9 cellular contexts compared by ENCODE assay signal in the genomic region with DNA sequence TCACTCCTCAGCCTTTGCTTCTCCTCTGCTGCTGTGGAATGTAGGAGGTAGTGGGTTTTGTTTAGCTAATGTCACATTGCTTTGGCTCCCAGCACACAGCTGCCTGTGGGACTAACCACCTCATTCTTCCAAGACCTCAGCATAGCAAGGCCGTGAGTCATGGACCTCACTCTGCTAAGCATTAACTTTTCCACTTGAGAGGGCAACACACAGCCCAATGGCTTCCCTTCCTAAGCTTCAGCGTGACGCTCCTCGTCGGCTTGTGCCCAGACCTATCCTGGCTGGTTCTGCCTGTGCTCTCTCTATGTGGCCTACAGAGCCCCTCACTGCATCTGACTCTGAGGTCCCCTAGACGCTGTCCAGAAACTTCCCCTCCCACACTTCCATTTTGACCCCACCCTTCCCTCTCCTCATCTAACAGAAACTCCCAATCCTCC. TPM values are rescaled to one million over a fixed set of nuclear protein-coding genes. Genes with fewer than 3 reads are reported as not detected.
DNase-seq lines count a peak whose midpoint lies in the region; ATAC-seq, FAIRE-seq and TF ChIP-seq lines count a peak whose summit lies in the region.
"Had no signal": no experiment of that assay in that cellular context is flagged by ENCODE, and none has a peak within 500 bp of the region (broad histone marks: within the 10 kb centered on the region; RNA-seq: fewer than 3 reads in every experiment).

No MANE protein-coding gene starts in this region.

- no peaks in the 10 kb centered on the region for H3K27me3 Mint-ChIP-seq in mesothelial cell of epicardium (ENCODE audit: low read depth)
- H3K27me3 Mint-ChIP-seq: activated naive CD8-positive, alpha-beta T cell had no signal

- peak; percentile 61 to 82; a peak in 2 of 5 replicates for TF ChIP-seq EP300 in A549 (IDR thresholded peaks at IDR 0.05)

- POLR2A ChIA-PET in A549 (lab: Yijun Ruan, JAX) (interaction anchor here (1.0 to 3.3 kb wide), 9 partner anchors 10 to 83 kb away, joined by 3 to 30 read pairs (median 18); a partner anchor contains a TSS), OCI-LY7 (lab: Charles Lee) (interaction anchor here (0.6 to 0.7 kb wide), 2 partner anchors 14 to 61 kb away, joined by 3 to 4 read pairs; no protein-coding TSS in a partner anchor), HEK293T (lab: Yijun Ruan, JAX) (interaction anchor here (1.0 to 2.1 kb wide), 2 partner anchors 22 to 37 kb away, joined by 3 to 8 read pairs; no protein-coding TSS in a partner anchor)

- no peaks in the 10 kb centered on the region for H3K79me2 ChIP-seq in OCI-LY7 (ENCODE audit: insufficient read depth, low read depth, low read length)

- in situ Hi-C loops in KBM-7 (cut with MboI; ENCODE audit: low pct_unique_long_range_greater_than_20kb, low sequenced_read_pairs), result no loop called here

- H3K4me3 ChIP-seq in A549 (no peak overlapping the region), ectodermal cell (ENCODE audit: insufficient read depth, low read depth, low read length) (no peak overlapping the region), OCI-LY7 (ENCODE audit: low read depth, low read length, poor library complexity, severe bottlenecking) (no peak overlapping the region)

- peak overlapping the region; percentile 100 for H3K27ac Mint-ChIP-seq in mesothelial cell of epicardium
- H3K27ac Mint-ChIP-seq: activated naive CD8-positive, alpha-beta T cell had no signal

- DNase-seq in A549 (ENCODE audit: low read depth in 1 of 2, low spot score in 1 of 2) (peak; percentile 91 to 99), KBM-7 (peak; percentile 62), mesothelial cell of epicardium (ENCODE audit: low spot score in 2 of 2, unreplicated experiment in 2 of 2) (peak; percentile 54 to 66), occipital lobe (lab: John Stamatoyannopoulos, UW) (no peak), OCI-LY7 (ENCODE audit: low spot score) (no peak), HEK293T (ENCODE audit: extremely low spot score) (no peak), NCI-H2196 treated with DMSO at 0.1 percent for 48 hours (lab: John Stamatoyannopoulos, UW; ENCODE audit: unreplicated experiment) (no peak)

- no peaks in the 10 kb centered on the region for H4K20me1 ChIP-seq in OCI-LY7 (ENCODE audit: insufficient read depth, low read length)

- peak; percentile 41 to 45 for TF ChIP-seq RAD21 in A549 (conservative IDR thresholded peaks at IDR 0.05 in 1 of 2, IDR thresholded peaks at IDR 0.05 in 1 of 2)

- H3K27ac ChIP-seq in A549 (peak overlapping the region; percentile 96 to 99), ectodermal cell (ENCODE audit: insufficient read depth, low read depth, low read length, poor library complexity, severe bottlenecking) (peak overlapping the region; percentile 79), OCI-LY7 (ENCODE audit: low read depth, low read length, poor library complexity, severe bottlenecking) (no peak overlapping the region)

- peaks cover 9% of the 10 kb centered on the region for H3K36me3 Mint-ChIP-seq in mesothelial cell of epicardium
- H3K36me3 Mint-ChIP-seq: activated naive CD8-positive, alpha-beta T cell had no signal

- intact Hi-C loops in OCI-LY7 (cut with micrococcal nuclease; ENCODE audit: unreplicated experiment), result no loop called here

- no peak overlapping the region for H2AFZ ChIP-seq in OCI-LY7 (ENCODE audit: low read length)

- CTCF ChIA-PET in A549 (lab: Yijun Ruan, JAX) (interaction anchor here (0.5 to 41.4 kb wide), 13 partner anchors 9 to 106 kb away, joined by 3 to 924 read pairs (median 12); a partner anchor contains a TSS), OCI-LY7 (lab: Charles Lee; ENCODE audit: unreplicated experiment) (no interaction called here), HEK293T (lab: Yijun Ruan, JAX) (interaction anchor here (1.5 kb wide), 1 partner anchor 24 kb away, joined by 5 read pairs; a partner anchor contains a TSS)

- peak overlapping the region; percentile 5 for H3K4me3 Mint-ChIP-seq in mesothelial cell of epicardium
- H3K4me3 Mint-ChIP-seq: activated naive CD8-positive, alpha-beta T cell had no signal

- H3K4me1 ChIP-seq in A549, result peaks cover 84% of the 10 kb centered on the region
- peaks cover 10% of the 10 kb centered on the region for H3K4me1 ChIP-seq in ectodermal cell (ENCODE audit: control insufficient read depth, insufficient read depth, low read length)
- peaks cover 22% of the 10 kb centered on the region for H3K4me1 ChIP-seq in OCI-LY7 (ENCODE audit: insufficient read depth, low read length, poor library complexity, severe bottlenecking)

- H3K9me3 ChIP-seq in A549 (no peaks in the 10 kb centered on the region), ectodermal cell (ENCODE audit: control insufficient read depth, low read length) (no peaks in the 10 kb centered on the region), OCI-LY7 (ENCODE audit: low read length) (0 out of 2 replicates have a peak, but pooled peaks cover 5% of the 10 kb centered on the region)

- no peaks in the 10 kb centered on the region for H3K9me3 Mint-ChIP-seq in mesothelial cell of epicardium

- peak; percentile 90 to 96 for ATAC-seq in A549

- no peaks in the 10 kb centered on the region for H3K9me2 ChIP-seq in OCI-LY7 (ENCODE audit: insufficient read depth, low read length)

- H3K27me3 ChIP-seq in ectodermal cell (ENCODE audit: control insufficient read depth, insufficient read depth, low read length, poor library complexity, severe bottlenecking), result no peaks in the 10 kb centered on the region

- 1% methylated on average over 6 of the region's 6 CpGs for WGBS in A549 (ENCODE audit: missing lambda C conversion rate)
- 69 to 72% methylated on average over 6 of the region's 6 CpGs for WGBS in ectodermal cell, 2 experiments

- TF ChIP-seq CTCF in A549 (IDR thresholded peaks at IDR 0.05) (no peak), mesothelial cell of epicardium (IDR thresholded peaks at IDR 0.05; ENCODE audit: unreplicated experiment) (no peak), OCI-LY7 (conservative IDR thresholded peaks at IDR 0.05; ENCODE audit: low read length) (no peak)

- no peak for TF ChIP-seq POLR2A in A549 (IDR thresholded peaks at IDR 0.05; ENCODE audit: low read length)

- no TSS peak for BruUV-seq in OCI-LY7 (replicated peaks; lab: Mats Ljungman, UMichigan)

- peaks cover 51% of the 10 kb centered on the region for H3K4me1 Mint-ChIP-seq in mesothelial cell of epicardium

- peak; percentile 99 for FAIRE-seq in A549 (lab: Jason Lieb, UNC)

- H3K36me3 ChIP-seq in ectodermal cell (ENCODE audit: control insufficient read depth, insufficient read depth, low read length) (no peaks in the 10 kb centered on the region), OCI-LY7 (ENCODE audit: insufficient read depth, low read length) (no peaks in the 10 kb centered on the region)

- H3K4me2 ChIP-seq in A549 (peak overlapping the region; percentile 85), OCI-LY7 (ENCODE audit: low read length) (no peak overlapping the region)

TF ChIP-seq in A549, 52 proteins besides CTCF, POLR2A, EP300 and RAD21 (continues in another document):
- no peak for TF ChIP-seq NFE2L2 (conservative IDR thresholded peaks at IDR 0.05; ENCODE audit: low read length)
- no peak for TF ChIP-seq CBX2 (IDR thresholded peaks at IDR 0.05; ENCODE audit: borderline replicate concordance, low read depth)
- TF ChIP-seq, protein P1, sequence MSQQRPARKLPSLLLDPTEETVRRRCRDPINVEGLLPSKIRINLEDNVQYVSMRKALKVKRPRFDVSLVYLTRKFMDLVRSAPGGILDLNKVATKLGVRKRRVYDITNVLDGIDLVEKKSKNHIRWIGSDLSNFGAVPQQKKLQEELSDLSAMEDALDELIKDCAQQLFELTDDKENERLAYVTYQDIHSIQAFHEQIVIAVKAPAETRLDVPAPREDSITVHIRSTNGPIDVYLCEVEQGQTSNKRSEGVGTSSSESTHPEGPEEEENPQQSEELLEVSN (IDR thresholded peaks at IDR 0.05; ENCODE audit: borderline replicate concordance, low read depth), result no peak
- TF ChIP-seq KDM5A (IDR thresholded peaks at IDR 0.05), result no peak
- no peak for TF ChIP-seq HEYL (CRISPR knock-in tag; IDR thresholded peaks at IDR 0.05)

TF ChIP-seq in HEK293T, 16 proteins besides CTCF, POLR2A, EP300 and RAD21:
- TF ChIP-seq TARDBP (IDR thresholded peaks at IDR 0.05), result no peak

RNA-seq across cellular contexts. Expression of a gene that starts 23.3 kb away (rescaled TPM):
- 229 and 265 TPM in 2 replicates for polyA plus RNA-seq in A549 (2011; rRNA removed)
- 117 TPM in 2 replicates for polyA plus RNA-seq in A549 (2012; cell fraction: cytosol; rRNA removed)
- polyA plus RNA-seq in A549 (2012; cell fraction: nucleus; rRNA removed), result 127 and 200 TPM in 2 replicates
- 190 to 217 TPM (median 191 TPM) in 3 replicates for polyA plus RNA-seq in A549 (2017; fragmentation: RNase III; extraction: RNeasy Plus Mini Kit Qiagen cat#74134 plus additional on column Dnase treatment)
- 195 and 221 TPM in 2 replicates for polyA minus RNA-seq in A549 (2011; rRNA and poly(A)+ RNA removed)
- 7.8 TPM for polyA plus RNA-seq in ectodermal cell (2013, experiment 1 of 4)
- polyA plus RNA-seq in ectodermal cell (2013, experiment 2 of 4), result 7.0 TPM
- polyA plus RNA-seq in ectodermal cell (2013, experiment 3 of 4), result 9.2 TPM
- 7.8 TPM for polyA plus RNA-seq in ectodermal cell (2013, experiment 4 of 4)
- total RNA-seq in mesothelial cell of epicardium, result 53.3 to 58.5 TPM (median 56.0 TPM) in 3 replicates
- total RNA-seq in occipital lobe, result 3.6 TPM
- not detected in 2 replicates for total RNA-seq in OCI-LY7 (2014; rRNA removed; shearing (Covaris generic))
- total RNA-seq in OCI-LY7 (2022), result 0.30 and 0.42 TPM in 2 replicates

RNA-seq across cellular contexts. Expression of a gene that starts 37.6 kb away (rescaled TPM):
- 63.5 and 87.0 TPM in 2 replicates for polyA plus RNA-seq in A549 (2011; rRNA removed)
- 24.7 and 26.7 TPM in 2 replicates for polyA plus RNA-seq in A549 (2012; cell fraction: cytosol; rRNA removed)
- polyA plus RNA-seq in A549 (2012; cell fraction: nucleus; rRNA removed), result 12.1 and 18.0 TPM in 2 replicates
- 51.2 to 57.9 TPM (median 52.4 TPM) in 3 replicates for polyA plus RNA-seq in A549 (2017; fragmentation: RNase III; extraction: RNeasy Plus Mini Kit Qiagen cat#74134 plus additional on column Dnase treatment)
- polyA minus RNA-seq in A549 (2011; rRNA and poly(A)+ RNA removed), result 12.0 and 13.0 TPM in 2 replicates
- 25.0 TPM for polyA plus RNA-seq in ectodermal cell (2013, experiment 1 of 4)
- 20.8 TPM for polyA plus RNA-seq in ectodermal cell (2013, experiment 2 of 4)
- polyA plus RNA-seq in ectodermal cell (2013, experiment 3 of 4), result 23.7 TPM
- 23.4 TPM for polyA plus RNA-seq in ectodermal cell (2013, experiment 4 of 4)
- 6.0 to 6.3 TPM (median 6.0 TPM) in 3 replicates for total RNA-seq in mesothelial cell of epicardium
- 1.9 TPM for total RNA-seq in occipital lobe
- total RNA-seq in OCI-LY7 (2014; rRNA removed; shearing (Covaris generic)), result 64.5 and 83.0 TPM in 2 replicates
- 68.3 and 75.2 TPM in 2 replicates for total RNA-seq in OCI-LY7 (2022)

Comparison
In these comparisons a context has a peak if more than half of its experiments do, and no peak if none do; other contexts are left out.
1. DNase-seq: peak in A549 (2 of 2), KBM-7 (single experiment) and mesothelial cell of epicardium (2 of 2); none in occipital lobe (single experiment), OCI-LY7 (single experiment), HEK293T (single experiment) and NCI-H2196 treated with DMSO at 0.1 percent for 48 hours (single experiment).
2. RNA of a gene that starts 23.3 kb away (total RNA-seq): 53.3 to 58.5 TPM in mesothelial cell of epicardium; 3.6 TPM in occipital lobe (single experiment) and 0.30 to 0.42 TPM in OCI-LY7; every median in the first group is over 10 times any median in the second.